In the genomic region with DNA sequence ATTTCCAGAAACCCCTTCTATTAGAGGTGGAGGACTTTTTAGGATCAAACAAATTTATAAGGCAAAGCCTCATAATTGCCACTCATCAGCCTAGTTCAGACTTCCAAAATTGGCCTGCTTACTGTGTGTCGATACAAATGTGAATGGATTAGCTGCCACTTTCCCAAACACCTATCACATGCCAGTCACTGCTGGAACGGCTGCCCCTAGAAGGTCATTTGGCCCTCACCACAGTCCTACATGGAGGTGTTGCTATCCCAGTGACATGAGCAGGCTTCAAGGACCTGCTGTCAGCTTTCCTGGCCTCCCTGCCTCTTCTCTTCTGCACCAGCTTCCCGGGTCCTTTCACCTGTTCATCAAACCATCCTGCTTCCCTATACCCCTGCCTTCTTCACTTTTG, we compare ENCODE assay signal across 5 cellular contexts.
"Had no signal": no experiment of that assay in that cellular context is flagged by ENCODE, and none has a peak within 500 bp of the region (broad histone marks: within the 10 kb centered on the region; RNA-seq: fewer than 3 reads in every experiment).

No MANE protein-coding gene starts in this region.

- ATAC-seq: K562 had no signal

- H3K9ac ChIP-seq: GM23248 had no signal

- H2AFZ ChIP-seq: GM23248 had no signal

- H3K27ac ChIP-seq: GM23248 had no signal

- H3K4me3 ChIP-seq: GM23248, K562 had no signal

- DNase-seq: GM23248, H9, HCEC 1CT, IMR-90 had no signal
